ENCODE assay signal across 1 cellular context in genomic region chr12:53625946-53626701, GRCh38.
TF ChIP-seq lines count a peak whose summit lies in the region.

Gene ATF7 (minus strand): TSS chr12:53626382. CDS start chr12:53601000, 25,382 bp downstream.

TF ChIP-seq in HepG2, 621 proteins besides CTCF, POLR2A, EP300 and RAD21 (continued from another document and continues in another):
- TF ChIP-seq AKNA (CRISPR knock-in tag; IDR thresholded peaks at IDR 0.05; ENCODE audit: borderline replicate concordance) (no peak), MXD4 (CRISPR knock-in tag; IDR thresholded peaks at IDR 0.05) (peak; percentile 60; the same call in 1 of the 2 replicates), ZNF7 (CRISPR knock-in tag; IDR thresholded peaks at IDR 0.05) (no peak), NRL (CRISPR knock-in tag; IDR thresholded peaks at IDR 0.05; ENCODE audit: borderline replicate concordance) (peak; percentile 92), ZNF782 (CRISPR knock-in tag; IDR thresholded peaks at IDR 0.05; ENCODE audit: borderline replicate concordance) (peak; percentile 57; the same call in 1 of the 2 replicates), ATRX (CRISPR knock-in tag; IDR thresholded peaks at IDR 0.05; ENCODE audit: borderline replicate concordance) (no peak), ZNF407 (CRISPR knock-in tag; IDR thresholded peaks at IDR 0.05; ENCODE audit: not compliant biosample characterization) (peak; percentile 70), PBX2 (CRISPR knock-in tag; IDR thresholded peaks at IDR 0.05) (peak; percentile 97), RFX1 (IDR thresholded peaks at IDR 0.05) (no peak), PLRG1 (conservative IDR thresholded peaks at IDR 0.05) (no peak), HNRNPK (IDR thresholded peaks at IDR 0.05; ENCODE audit: low read depth, low read length, poor library complexity, severe bottlenecking) (no peak), TCF7 (IDR thresholded peaks at IDR 0.05; ENCODE audit: low read depth) (no peak), SYNCRIP (IDR thresholded peaks at IDR 0.05; ENCODE audit: insufficient read depth, low read depth, low read length) (no peak), ZNF275 (CRISPR knock-in tag; IDR thresholded peaks at IDR 0.05; ENCODE audit: borderline replicate concordance) (no peak), FLYWCH1 (CRISPR knock-in tag; IDR thresholded peaks at IDR 0.05) (no peak), TMF1 (CRISPR knock-in tag; IDR thresholded peaks at IDR 0.05; ENCODE audit: low read depth) (no peak), HIC2 (CRISPR knock-in tag; IDR thresholded peaks at IDR 0.05; ENCODE audit: low read depth) (no peak; the same call in 1 of the 2 replicates), REL (CRISPR knock-in tag; conservative IDR thresholded peaks at IDR 0.05) (no peak), SP5 (CRISPR knock-in tag; IDR thresholded peaks at IDR 0.05; ENCODE audit: borderline replicate concordance, low read depth) (peak; percentile 24), ZNF775 (CRISPR knock-in tag; IDR thresholded peaks at IDR 0.05; ENCODE audit: borderline replicate concordance) (no peak), KLF11 (CRISPR knock-in tag; IDR thresholded peaks at IDR 0.05) (peak; percentile 93; the same call in 1 of the 2 replicates), NCOR1 (IDR thresholded peaks at IDR 0.05; ENCODE audit: borderline replicate concordance, low read length) (no peak), RXRB (CRISPR knock-in tag; IDR thresholded peaks at IDR 0.05; ENCODE audit: borderline replicate concordance) (no peak; the same call in 1 of the 2 replicates), SMAD9 (CRISPR knock-in tag; IDR thresholded peaks at IDR 0.05) (no peak), ZNF577 (CRISPR knock-in tag; IDR thresholded peaks at IDR 0.05; ENCODE audit: borderline replicate concordance, low read depth) (no peak), ZNF75D (CRISPR knock-in tag; IDR thresholded peaks at IDR 0.05; ENCODE audit: borderline replicate concordance) (no peak; the same call in 1 of the 2 replicates), TAF1 (CRISPR knock-in tag; IDR thresholded peaks at IDR 0.05) (peak; percentile 86), KDM5B (CRISPR knock-in tag; IDR thresholded peaks at IDR 0.05; ENCODE audit: borderline replicate concordance) (peak; percentile 63; the same call in 1 of the 2 replicates), RBFOX2 (IDR thresholded peaks at IDR 0.05; ENCODE audit: low read depth, low read length) (peak; percentile 77), RARA (CRISPR knock-in tag; IDR thresholded peaks at IDR 0.05) (peak; percentile 14; the same call in 1 of the 2 replicates), ZNF740 (CRISPR knock-in tag; IDR thresholded peaks at IDR 0.05) (no peak), RELA (CRISPR knock-in tag; IDR thresholded peaks at IDR 0.05) (no peak), CREM (IDR thresholded peaks at IDR 0.05) (peak; percentile 67), CREM (CRISPR knock-in tag; IDR thresholded peaks at IDR 0.05) (no peak), AHR (CRISPR knock-in tag; IDR thresholded peaks at IDR 0.05) (0 out of 2 replicates have a peak, but pooled peaks have one; percentile 69), NR1H2 (CRISPR knock-in tag; IDR thresholded peaks at IDR 0.05; ENCODE audit: borderline replicate concordance, low read depth) (no peak), ZNF253 (CRISPR knock-in tag; IDR thresholded peaks at IDR 0.05; ENCODE audit: borderline replicate concordance) (no peak), ZMYM3 (CRISPR knock-in tag; IDR thresholded peaks at IDR 0.05) (peak; percentile 31; the same call in 1 of the 2 replicates), RORA (CRISPR knock-in tag; IDR thresholded peaks at IDR 0.05) (no peak), ZNF883 (CRISPR knock-in tag; IDR thresholded peaks at IDR 0.05; ENCODE audit: not compliant biosample characterization) (peak; percentile 58), KDM4B (CRISPR knock-in tag; IDR thresholded peaks at IDR 0.05) (no peak), SIX1 (CRISPR knock-in tag; IDR thresholded peaks at IDR 0.05; ENCODE audit: borderline replicate concordance) (no peak), HNRNPLL (IDR thresholded peaks at IDR 0.05; ENCODE audit: low read depth, low read length, poor library complexity, severe bottlenecking) (peak; percentile 74), ZNF781 (CRISPR knock-in tag; IDR thresholded peaks at IDR 0.05; ENCODE audit: borderline replicate concordance, not compliant biosample characterization) (peak; percentile 81), CENPX (CRISPR knock-in tag; IDR thresholded peaks at IDR 0.05) (no peak), TCF12 (IDR thresholded peaks at IDR 0.05) (no peak), TCF12 (CRISPR knock-in tag; IDR thresholded peaks at IDR 0.05) (no peak), ZNF557 (CRISPR knock-in tag; IDR thresholded peaks at IDR 0.05) (no peak)
